ENCODE assay signal across 22 cellular contexts in the genomic region with DNA sequence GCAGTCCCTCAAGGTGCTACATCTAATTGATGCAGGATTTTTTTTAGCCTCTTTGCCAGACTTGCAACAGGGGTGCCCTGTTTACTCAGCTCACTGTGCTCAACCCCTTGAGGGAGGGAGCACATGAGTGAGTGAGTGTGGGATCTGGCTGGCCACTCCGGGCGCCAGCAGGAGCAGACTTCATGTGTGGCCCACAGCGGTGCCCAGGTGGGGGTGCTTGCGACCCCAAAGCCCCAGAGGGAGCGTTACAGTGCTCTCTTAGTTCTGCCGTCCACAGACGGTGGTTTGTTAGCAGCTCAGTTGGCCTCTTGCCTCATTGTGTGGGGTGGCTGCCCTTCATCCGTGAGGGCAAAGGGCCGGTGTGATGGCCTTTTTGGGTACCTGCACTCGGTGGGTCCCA.
"Had no signal": no experiment of that assay in that cellular context is flagged by ENCODE, and none has a peak within 500 bp of the region (broad histone marks: within the 10 kb centered on the region; RNA-seq: fewer than 3 reads in every experiment).

No MANE protein-coding gene starts in this region.

- DNase-seq: activated CD4-positive, alpha-beta memory T cell treated with anti-CD3 and anti-CD28 coated beads, Interleukin-2, amount 10 ng/mL, durations not matched to agents 7 days and 5 days; activated CD4-positive, alpha-beta T cell treated with anti-CD3 and anti-CD28 coated beads for 36 hours; activated CD4-positive, alpha-beta T cell treated with anti-CD3 and anti-CD28 coated beads, Interleukin-2, amount 50 U/mL, for 1 hour; activated gamma-delta T cell treated with Interleukin-2 at 50 U/mL for 16 hours; activated naive CD4-positive, alpha-beta T cell treated with anti-CD3 and anti-CD28 coated beads, Interleukin-2, amount 10 ng/mL, durations not matched to agents 7 days and 5 days; activated naive CD8-positive, alpha-beta T cell treated with anti-CD3 and anti-CD28 coated beads for 36 hours; activated T-cell treated with anti-CD3 and anti-CD28 coated beads for 4 hours; activated T-cell treated with anti-CD3 and anti-CD28 coated beads, Interleukin-2, amount 50 U/mL, for 48 hours; Kasumi-1; KBM-7; NCI-H1105 treated with DMSO at 0.1 percent for 48 hours; NCI-H1436 treated with DMSO at 0.1 percent for 48 hours; NCI-H187 treated with DMSO at 0.1 percent for 48 hours; NCI-H2081 treated with DMSO at 0.1 percent for 48 hours; NCI-H446; NCI-H524; PC-3; SIG-M5; T-cell; T-helper 2 cell; WERI-Rb-1 had no signal

- H3K36me3 Mint-ChIP-seq: activated naive CD4-positive, alpha-beta T cell treated with anti-CD3 and anti-CD28 coated beads, Interleukin-2, amount 10 ng/mL, durations not matched to agents 7 days and 5 days; activated naive CD8-positive, alpha-beta T cell treated with anti-CD3 and anti-CD28 coated beads for 36 hours; T-cell had no signal

- H3K9me3 Mint-ChIP-seq: activated CD4-positive, alpha-beta memory T cell treated with anti-CD3 and anti-CD28 coated beads, Interleukin-2, amount 10 ng/mL, durations not matched to agents 7 days and 5 days; activated naive CD4-positive, alpha-beta T cell treated with anti-CD3 and anti-CD28 coated beads, Interleukin-2, amount 10 ng/mL, durations not matched to agents 7 days and 5 days; activated naive CD8-positive, alpha-beta T cell treated with anti-CD3 and anti-CD28 coated beads for 36 hours; activated T-helper 2 cell treated with anti-CD3 and anti-CD28 coated beads, Interferon-gamma antibody, Interleukin-2, Interleukin-4, amounts not matched to agents 10 μg/mL and 5 μg/mL and 100 μg/mL, durations not matched to agents 14 hours and 24 hours and 36 hours; T-cell had no signal

- H3K27ac Mint-ChIP-seq: activated CD4-positive, alpha-beta memory T cell treated with anti-CD3 and anti-CD28 coated beads, Interleukin-2, amount 10 ng/mL, durations not matched to agents 7 days and 5 days; activated CD4-positive, alpha-beta T cell treated with anti-CD3 and anti-CD28 coated beads for 36 hours; activated naive CD4-positive, alpha-beta T cell treated with anti-CD3 and anti-CD28 coated beads, Interleukin-2, amount 10 ng/mL, durations not matched to agents 7 days and 5 days; activated naive CD8-positive, alpha-beta T cell treated with anti-CD3 and anti-CD28 coated beads for 36 hours; activated T-helper 2 cell treated with anti-CD3 and anti-CD28 coated beads, Interferon-gamma antibody, Interleukin-2, Interleukin-4, amounts not matched to agents 10 μg/mL and 5 μg/mL and 100 μg/mL, durations not matched to agents 14 hours and 24 hours and 36 hours; T-cell had no signal

- ATAC-seq: activated CD4-positive, alpha-beta T cell treated with anti-CD3 and anti-CD28 coated beads for 36 hours; PC-3; T-cell had no signal

- H3K4me1 Mint-ChIP-seq: activated CD4-positive, alpha-beta memory T cell treated with anti-CD3 and anti-CD28 coated beads, Interleukin-2, amount 10 ng/mL, durations not matched to agents 7 days and 5 days; activated CD4-positive, alpha-beta T cell treated with anti-CD3 and anti-CD28 coated beads for 36 hours; activated naive CD4-positive, alpha-beta T cell treated with anti-CD3 and anti-CD28 coated beads, Interleukin-2, amount 10 ng/mL, durations not matched to agents 7 days and 5 days; activated naive CD8-positive, alpha-beta T cell treated with anti-CD3 and anti-CD28 coated beads for 36 hours; T-cell had no signal

- H3K4me3 Mint-ChIP-seq: activated CD4-positive, alpha-beta memory T cell treated with anti-CD3 and anti-CD28 coated beads, Interleukin-2, amount 10 ng/mL, durations not matched to agents 7 days and 5 days; activated CD4-positive, alpha-beta T cell treated with anti-CD3 and anti-CD28 coated beads for 36 hours; activated naive CD4-positive, alpha-beta T cell treated with anti-CD3 and anti-CD28 coated beads, Interleukin-2, amount 10 ng/mL, durations not matched to agents 7 days and 5 days; activated naive CD8-positive, alpha-beta T cell treated with anti-CD3 and anti-CD28 coated beads for 36 hours; T-cell had no signal

- H3K27me3 Mint-ChIP-seq: activated CD4-positive, alpha-beta memory T cell treated with anti-CD3 and anti-CD28 coated beads, Interleukin-2, amount 10 ng/mL, durations not matched to agents 7 days and 5 days; activated naive CD8-positive, alpha-beta T cell treated with anti-CD3 and anti-CD28 coated beads for 36 hours had no signal

- H3K27ac ChIP-seq: WERI-Rb-1 had no signal

- H3K36me3 ChIP-seq: WERI-Rb-1 had no signal
